In the genomic region with DNA sequence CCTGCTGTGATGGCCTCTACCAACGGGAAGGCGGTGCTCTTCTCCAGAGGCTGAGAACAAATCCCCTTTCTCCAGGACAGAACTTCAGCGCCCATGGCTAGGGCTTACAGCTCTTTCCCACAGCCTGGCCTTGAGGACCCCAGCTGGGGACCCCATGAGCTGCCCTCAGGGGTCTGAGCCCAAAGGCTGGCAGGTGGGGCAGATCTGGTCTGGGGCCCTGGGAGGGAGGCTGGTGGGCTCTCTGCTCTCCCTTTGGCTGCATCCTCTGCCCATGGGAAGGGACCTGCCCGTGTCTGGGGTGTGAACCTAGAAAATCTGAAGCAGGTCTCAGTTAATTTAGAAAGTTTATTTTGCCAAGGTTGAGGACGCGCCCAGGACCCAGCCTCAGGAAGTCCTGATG, we compare ENCODE assay signal across 19 cellular contexts.
DNase-seq lines count a peak whose midpoint lies in the region; ATAC-seq, FAIRE-seq and TF ChIP-seq lines count a peak whose summit lies in the region.
"Had no signal": no experiment of that assay in that cellular context is flagged by ENCODE, and none has a peak within 500 bp of the region (broad histone marks: within the 10 kb centered on the region; RNA-seq: fewer than 3 reads in every experiment).

No MANE protein-coding gene starts in this region.

- ATAC-seq in Right ventricle myocardium superior (ENCODE audit: poor library complexity) (no peak), HG03565 (IDR thresholded peaks at IDR 0.05; ENCODE audit: unreplicated experiment) (no peak), GM21515 (IDR thresholded peaks at IDR 0.05; ENCODE audit: unreplicated experiment) (no peak)
- ATAC-seq: A549 had no signal

- H3K36me3 ChIP-seq in left ventricle myocardium inferior (no peaks in the 10 kb centered on the region), kidney (ENCODE audit: control insufficient read depth in 1 of 2, insufficient read depth in 2 of 2, low read length in 2 of 2) (no peaks in the 10 kb centered on the region), osteoblast (ENCODE audit: insufficient read depth, low read length) (no peaks in the 10 kb centered on the region), MG63 (no peaks in the 10 kb centered on the region)
- H3K36me3 ChIP-seq: HAP-1 had no signal

- DNase-seq in left ventricle myocardium inferior (peak; percentile 6), Right ventricle myocardium superior (no peak), kidney (peak; percentile 41), osteoblast (ENCODE audit: insufficient read length, low spot score, missing footprints) (peak; percentile 66), MG63 (no peak)
- DNase-seq: AML-193; Caco-2; CD4-positive, alpha-beta T cell; GM23248 had no signal

- H3K4me3 ChIP-seq in left ventricle myocardium inferior, result no peak overlapping the region
- no peak overlapping the region for H3K4me3 ChIP-seq in kidney (ENCODE audit: low read length in 2 of 2)
- H3K4me3 ChIP-seq in osteoblast (ENCODE audit: insufficient read depth, low read length), result no peak overlapping the region
- no peak overlapping the region for H3K4me3 ChIP-seq in MG63
- H3K4me3 ChIP-seq: A549, GM23248, HAP-1 had no signal

- no peak overlapping the region for H3K4me2 ChIP-seq in osteoblast (ENCODE audit: insufficient read depth, low read length)
- H3K4me2 ChIP-seq: A549 had no signal

- H3K9ac ChIP-seq in kidney (ENCODE audit: low read length in 2 of 2), result no peak overlapping the region
- H3K9ac ChIP-seq: GM23248 had no signal

- H3K27ac ChIP-seq in left ventricle myocardium inferior (replicated peaks) (no peak overlapping the region), kidney (ENCODE audit: low read depth in 2 of 2, low read length in 2 of 2) (no peak overlapping the region), osteoblast (ENCODE audit: low read depth, low read length) (no peak overlapping the region)
- H3K27ac ChIP-seq: 22Rv1, A549, C4-2B, GM23248 had no signal

- H3K4me1 ChIP-seq in left ventricle myocardium inferior, result no peaks in the 10 kb centered on the region
- no peaks in the 10 kb centered on the region for H3K4me1 ChIP-seq in kidney (ENCODE audit: control insufficient read depth in 1 of 2, insufficient read depth in 1 of 2, low read depth in 1 of 2, low read length in 2 of 2)
- H3K4me1 ChIP-seq in osteoblast (ENCODE audit: insufficient read depth, low read length), result no peaks in the 10 kb centered on the region
- H3K4me1 ChIP-seq: A549, Caco-2, HAP-1 had no signal

- H2AFZ ChIP-seq in osteoblast (ENCODE audit: low read length), result no peak overlapping the region
- H2AFZ ChIP-seq: GM23248 had no signal

- intact Hi-C loops in left ventricle myocardium inferior (cut with micrococcal nuclease) (no loop called here), Right ventricle myocardium superior (cut with DNase I) (no loop called here), kidney (cut with DNase I) (no loop called here)

- H3K27me3 ChIP-seq in left ventricle myocardium inferior (ENCODE audit: low read depth) (peaks cover 36% of the 10 kb centered on the region), osteoblast (ENCODE audit: insufficient read depth, low read length) (no peaks in the 10 kb centered on the region), MG63 (0 out of 2 replicates have a peak, but pooled peaks cover 2% of the 10 kb centered on the region)

- TF ChIP-seq CTCF in left ventricle myocardium inferior (IDR thresholded peaks at IDR 0.05; ENCODE audit: borderline replicate concordance), result no peak
- no peak for TF ChIP-seq CTCF in kidney (IDR thresholded peaks at IDR 0.05; ENCODE audit: borderline replicate concordance, extremely low read depth, insufficient read depth)
- TF ChIP-seq CTCF in osteoblast (IDR thresholded peaks at IDR 0.05; ENCODE audit: extremely low read depth, low read depth, low read length), result no peak

- no peaks in the 10 kb centered on the region for H3K79me2 ChIP-seq in osteoblast (ENCODE audit: insufficient read depth, low read length)

- H4K20me1 ChIP-seq in osteoblast (ENCODE audit: insufficient read depth, low read length), result no peaks in the 10 kb centered on the region

- no peaks in the 10 kb centered on the region for H3K9me3 ChIP-seq in left ventricle myocardium inferior (replicated peaks)
- no peaks in the 10 kb centered on the region for H3K9me3 ChIP-seq in kidney (ENCODE audit: control insufficient read depth in 1 of 2, low read length in 2 of 2)
- no peaks in the 10 kb centered on the region for H3K9me3 ChIP-seq in osteoblast (ENCODE audit: low read depth, low read length)
- no peaks in the 10 kb centered on the region for H3K9me3 ChIP-seq in MG63
- H3K9me3 ChIP-seq: A549, Caco-2, HAP-1 had no signal

- no peak for FAIRE-seq in kidney (lab: Jason Lieb, UNC)
- FAIRE-seq: A549, D721Med, G401.6, GM12891, GM19239 had no signal

Comparison
In these comparisons a context has a peak if more than half of its experiments do, and no peak if none do; other contexts are left out.
1. DNase-seq: peak in left ventricle myocardium inferior (single experiment), kidney (single experiment) and osteoblast (single experiment); none in Right ventricle myocardium superior (single experiment) and MG63 (single experiment).